In genomic region chrX:23826653-23827052, GRCh38 we compare ENCODE assay signal across 20 cellular contexts.
"Had no signal": no experiment of that assay in that cellular context is flagged by ENCODE, and none has a peak within 500 bp of the region (broad histone marks: within the 10 kb centered on the region; RNA-seq: fewer than 3 reads in every experiment).

No MANE protein-coding gene starts in this region.

- H3K27me3 ChIP-seq: esophagus muscularis mucosa, gastroesophageal sphincter, neutrophil, right atrium auricular region, suprapubic skin, thyroid gland, upper lobe of left lung, uterus had no signal

- DNase-seq: effector memory CD4-positive, alpha-beta T cell; glutamatergic neuron; islet precursor cell; mucosa of descending colon; naive thymus-derived CD8-positive, alpha-beta T cell; small intestine; stimulated activated CD4-positive, alpha-beta T cell treated with anti-CD3 and anti-CD28 coated beads, Interleukin-4, amount 100 ng/mL, for 1 hour; stimulated activated CD8-positive, alpha-beta memory T cell treated with anti-CD3 and anti-CD28 coated beads, Interleukin-4, amount 100 ng/mL, for 48 hours; stimulated activated naive CD8-positive, alpha-beta T cell treated with anti-CD3 and anti-CD28 coated beads, Interleukin-15, Interleukin-2, amounts not matched to agents 100 U/mL and 50 U/mL, for 24 hours; thyroid gland; upper lobe of left lung; uterus had no signal

- ATAC-seq: gastroesophageal sphincter; left lobe of liver; mucosa of descending colon; naive thymus-derived CD8-positive, alpha-beta T cell; stimulated activated effector memory CD8-positive, alpha-beta T cell treated with anti-CD3 and anti-CD28 coated beads, Interleukin-12 subunit alpha, Interleukin-12 subunit beta, amount 100 ng/mL, for 72 hours; stimulated activated naive CD8-positive, alpha-beta T cell treated with anti-CD3 and anti-CD28 coated beads, Interleukin-15, Interleukin-2, amounts not matched to agents 100 U/mL and 50 U/mL, for 24 hours had no signal

- H3K27ac ChIP-seq: epithelial cell of prostate, esophagus muscularis mucosa, gastroesophageal sphincter, neutrophil, right atrium auricular region, suprapubic skin, thyroid gland, upper lobe of left lung, uterus had no signal

- H3K36me3 ChIP-seq: esophagus muscularis mucosa, gastroesophageal sphincter, neutrophil, right atrium auricular region, suprapubic skin, thyroid gland, upper lobe of left lung, uterus had no signal

- H3K9me3 ChIP-seq: esophagus muscularis mucosa, gastroesophageal sphincter, mucosa of descending colon, neutrophil, right atrium auricular region, suprapubic skin, thyroid gland, upper lobe of left lung, uterus had no signal

- H3K4me3 ChIP-seq: esophagus muscularis mucosa, gastroesophageal sphincter, mucosa of descending colon, right atrium auricular region, suprapubic skin, thyroid gland, upper lobe of left lung, uterus had no signal

- H3K4me1 ChIP-seq: esophagus muscularis mucosa, gastroesophageal sphincter, right atrium auricular region, suprapubic skin, thyroid gland, upper lobe of left lung had no signal
